ENCODE assay signal across 8 cellular contexts in the genomic region with DNA sequence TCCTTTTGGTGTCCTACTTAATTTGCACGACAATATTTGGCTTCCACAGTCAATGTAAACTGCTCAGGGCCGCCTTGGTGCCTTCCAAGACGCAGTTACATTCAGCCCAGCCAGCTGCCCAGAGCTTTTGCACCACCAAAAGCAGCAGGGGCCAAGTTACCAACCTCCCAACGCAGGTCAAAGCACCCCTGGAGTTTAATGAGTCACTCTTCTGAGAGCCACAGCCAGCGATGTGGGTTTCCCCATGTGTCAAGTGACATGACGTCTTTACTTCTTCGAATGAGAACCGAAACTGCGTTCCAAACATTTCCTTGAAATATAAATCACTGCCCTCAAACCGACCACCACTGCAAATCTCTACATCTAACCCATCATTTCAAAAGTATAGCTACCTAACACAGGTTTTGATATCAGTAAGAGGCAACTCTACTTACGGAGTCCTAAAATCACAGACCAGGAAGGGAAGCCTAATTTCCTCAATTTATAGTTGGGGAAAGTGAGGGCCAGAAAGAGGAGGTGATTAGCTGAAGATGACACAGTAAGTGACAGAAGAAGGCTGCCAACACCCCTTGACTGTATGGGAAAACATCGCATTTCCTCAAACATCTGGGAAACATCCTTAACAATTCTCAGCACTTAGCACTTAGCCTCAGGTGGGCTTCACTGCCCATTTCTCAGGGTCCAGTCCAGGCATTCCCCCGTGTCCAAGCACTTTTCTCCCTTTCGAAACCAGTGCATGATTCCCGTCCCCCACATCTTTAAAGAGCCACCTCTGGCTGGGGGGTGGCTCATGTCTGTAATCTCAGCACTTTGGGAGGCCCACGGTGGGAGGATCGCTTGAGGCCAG. TPM values are rescaled to one million over a fixed set of nuclear protein-coding genes. Genes with fewer than 3 reads are reported as not detected.
DNase-seq lines count a peak whose midpoint lies in the region; ATAC-seq and TF ChIP-seq lines count a peak whose summit lies in the region.

No MANE protein-coding gene starts in this region.

- TF ChIP-seq CTCF in AG04450 (IDR thresholded peaks at IDR 0.05; ENCODE audit: low read depth, low read length) (no peak), RWPE2 (IDR thresholded peaks at IDR 0.05; ENCODE audit: poor library complexity, severe bottlenecking) (no peak), vagina (IDR thresholded peaks at IDR 0.05) (no peak)

- peak; percentile 73 for DNase-seq in AG04450 (ENCODE audit: low read depth, low spot score)
- DNase-seq in GM19240 (ENCODE audit: insufficient read length, low spot score): peak; percentile 13
- peak; percentile 72 for DNase-seq in RWPE2 (ENCODE audit: low spot score)
- DNase-seq in activated naive CD8-positive, alpha-beta T cell treated with anti-CD3 and anti-CD28 coated beads for 36 hours: peak; percentile 79
- peak; percentile 32 to 43 for DNase-seq in left colon
- peak; percentile 18 for DNase-seq in stimulated activated CD8-positive, alpha-beta memory T cell treated with anti-CD3 and anti-CD28 coated beads, Interleukin-4, amount 100 ng/mL, for 24 hours (ENCODE audit: low read depth)
- no peak for DNase-seq in vagina (ENCODE audit: extremely low spot score in 2 of 2)

- peak overlapping the region; percentile 84 for H3K27ac Mint-ChIP-seq in activated naive CD8-positive, alpha-beta T cell treated with anti-CD3 and anti-CD28 coated beads for 36 hours

- no peak for TF ChIP-seq POLR2A in vagina (IDR thresholded peaks at IDR 0.05)

- no peak overlapping the region for H3K4me3 Mint-ChIP-seq in activated naive CD8-positive, alpha-beta T cell treated with anti-CD3 and anti-CD28 coated beads for 36 hours

- CTCF ChIA-PET in AG04450 (lab: Charles Lee): interaction anchor here (1.1 kb wide), 1 partner anchor 76 kb away, joined by 6 read pairs; no protein-coding TSS in a partner anchor

- H3K4me3 ChIP-seq in AG04450 (ENCODE audit: low read depth, low read length) (peak overlapping the region; percentile 48), RWPE2 (ENCODE audit: severe bottlenecking) (no peak overlapping the region), vagina (no peak overlapping the region)

- H3K36me3 ChIP-seq in RWPE2 (ENCODE audit: low read depth) (no peaks in the 10 kb centered on the region), vagina (no peaks in the 10 kb centered on the region)

- H3K27me3 ChIP-seq in AG04450 (ENCODE audit: control insufficient read depth, insufficient read depth, low read length) (no peaks in the 10 kb centered on the region), RWPE2 (ENCODE audit: insufficient read depth, poor library complexity, severe bottlenecking) (no peaks in the 10 kb centered on the region), vagina (no peaks in the 10 kb centered on the region)

- intact Hi-C loops in left colon (cut with DNase I, micrococcal nuclease) (no loop called here), vagina (cut with DNase I) (no loop called here)

- ATAC-seq in HG03135 (IDR thresholded peaks at IDR 0.05; ENCODE audit: unreplicated experiment) (peak; percentile 96), RWPE2 (ENCODE audit: low read depth) (peak; percentile 67), left colon (peak; percentile 19)

- H3K4me1 Mint-ChIP-seq in activated naive CD8-positive, alpha-beta T cell treated with anti-CD3 and anti-CD28 coated beads for 36 hours: peaks cover 63% of the 10 kb centered on the region

- H3K27me3 Mint-ChIP-seq in activated naive CD8-positive, alpha-beta T cell treated with anti-CD3 and anti-CD28 coated beads for 36 hours: peaks cover 40% of the 10 kb centered on the region

- H3K9me3 ChIP-seq in AG04450 (ENCODE audit: control insufficient read depth, insufficient read depth, low read length) (no peaks in the 10 kb centered on the region), RWPE2 (ENCODE audit: severe bottlenecking) (no peaks in the 10 kb centered on the region), vagina (no peaks in the 10 kb centered on the region)

- H3K4me1 ChIP-seq in RWPE2 (ENCODE audit: insufficient read depth, poor library complexity, severe bottlenecking): peaks cover 40% of the 10 kb centered on the region
- H3K4me1 ChIP-seq in vagina: peaks cover 21% of the 10 kb centered on the region

- H3K27ac ChIP-seq in AG04450 (ENCODE audit: low read depth, low read length): peak overlapping the region; percentile 86
- H3K27ac ChIP-seq in RWPE2 (ENCODE audit: poor library complexity, severe bottlenecking): peak overlapping the region; percentile 52
- no peak overlapping the region for H3K27ac ChIP-seq in vagina

- H3K36me3 Mint-ChIP-seq in activated naive CD8-positive, alpha-beta T cell treated with anti-CD3 and anti-CD28 coated beads for 36 hours: peaks cover 21% of the 10 kb centered on the region

- POLR2A ChIA-PET in AG04450 (lab: Yijun Ruan, JAX): interaction anchor here (0.5 to 1.0 kb wide), 4 partner anchors 14 to 76 kb away, joined by 3 to 4 read pairs (median 4); no protein-coding TSS in a partner anchor

- H3K9me3 Mint-ChIP-seq in activated naive CD8-positive, alpha-beta T cell treated with anti-CD3 and anti-CD28 coated beads for 36 hours: peaks cover 2% of the 10 kb centered on the region

RNA-seq across cellular contexts. Expression of gene MB21D2, which starts 24.5 kb away (rescaled TPM):
- 14.1 and 14.6 TPM in 2 replicates for polyA plus RNA-seq in AG04450 (2011; rRNA removed)
- polyA minus RNA-seq in AG04450 (2011; rRNA and poly(A)+ RNA removed): 26.1 and 31.0 TPM in 2 replicates
- 1 to 10 TPM; 6.4 to 6.6 TPM for total RNA-seq in activated naive CD8-positive, alpha-beta T cell treated with anti-CD3 and anti-CD28 coated beads for 36 hours
- total RNA-seq in left colon: 1 to 10 TPM; 2.8 to 5.2 TPM
- total RNA-seq in vagina: 5.6 TPM

Comparison
In these comparisons a context has a peak if more than half of its experiments do, and no peak if none do; other contexts are left out.
1. DNase-seq: peak in AG04450 (single experiment), GM19240 (single experiment), RWPE2 (single experiment), activated naive CD8-positive, alpha-beta T cell treated with anti-CD3 and anti-CD28 coated beads for 36 hours (single experiment), left colon (2 of 2) and stimulated activated CD8-positive, alpha-beta memory T cell treated with anti-CD3 and anti-CD28 coated beads, Interleukin-4, amount 100 ng/mL, for 24 hours (single experiment); none in vagina (0 of 2).
2. ATAC-seq: peak in every context shown above with its lines; median percentile 96 in HG03135; 67 in RWPE2; 19 in left colon.